19 cellular contexts compared by ENCODE assay signal in genomic region chr20:9088556-9088955, GRCh38. TPM values are rescaled to one million over a fixed set of nuclear protein-coding genes. Genes with fewer than 3 reads are reported as not detected.
"Had no signal": no experiment of that assay in that cellular context is flagged by ENCODE, and none has a peak within 500 bp of the region (broad histone marks: within the 10 kb centered on the region; RNA-seq: fewer than 3 reads in every experiment).

No MANE protein-coding gene starts in this region.

- H3K4me1 ChIP-seq: right lobe of liver, spleen, uterus had no signal

- H3K36me3 ChIP-seq: heart left ventricle, neutrophil, right lobe of liver, spleen, tibial artery, upper lobe of left lung, uterus had no signal

- ATAC-seq: heart left ventricle; left colon; mucosa of descending colon; naive thymus-derived CD8-positive, alpha-beta T cell; psoas muscle; right lobe of liver; stimulated activated memory B cell treated with anti-CD40 and anti-IgM and Interleukin-4, amounts not matched to agents 10 μg/mL and 1 μg/mL and 100 μg/mL, for 72 hours had no signal

- H3K27ac ChIP-seq: heart left ventricle, neutrophil, psoas muscle, right lobe of liver, spleen, tibial artery, upper lobe of left lung, uterus had no signal

- H3K9me3 ChIP-seq: mucosa of descending colon, neutrophil, psoas muscle, right lobe of liver, spleen, tibial artery, upper lobe of left lung, uterus had no signal

- FAIRE-seq: endothelial cell of umbilical vein had no signal

- H3K27me3 ChIP-seq: heart left ventricle, neutrophil, right lobe of liver, spleen, tibial artery, upper lobe of left lung, uterus had no signal

- H3K4me3 ChIP-seq: heart left ventricle, mucosa of descending colon, psoas muscle, right lobe of liver, spleen, tibial artery, upper lobe of left lung, uterus had no signal

- DNase-seq: foreskin melanocyte; heart left ventricle; hippocampal formation; left colon; mucosa of descending colon; naive thymus-derived CD8-positive, alpha-beta T cell; psoas muscle; retina; right lobe of liver; spleen; stimulated activated CD4-positive, alpha-beta T cell treated with anti-CD3 and anti-CD28 coated beads, Interleukin-15, amount 100 ng/mL, for 24 hours; stimulated activated CD4-positive, alpha-beta T cell treated with anti-CD3 and anti-CD28 coated beads, Interleukin-1b, Interleukin-23, amount 100 ng/mL, for 48 hours; stimulated activated CD4-positive, alpha-beta T cell treated with anti-CD3 and anti-CD28 coated beads, Interleukin-4, amount 100 ng/mL, for 24 hours; tibial artery; upper lobe of left lung; uterus had no signal

RNA-seq across cellular contexts. Expression of gene PLCB4, which starts 19.7 kb away (rescaled TPM):
- total RNA-seq: naive thymus-derived CD8-positive, alpha-beta T cell had no signal
